ENCODE assay signal across 18 cellular contexts in the genomic region with DNA sequence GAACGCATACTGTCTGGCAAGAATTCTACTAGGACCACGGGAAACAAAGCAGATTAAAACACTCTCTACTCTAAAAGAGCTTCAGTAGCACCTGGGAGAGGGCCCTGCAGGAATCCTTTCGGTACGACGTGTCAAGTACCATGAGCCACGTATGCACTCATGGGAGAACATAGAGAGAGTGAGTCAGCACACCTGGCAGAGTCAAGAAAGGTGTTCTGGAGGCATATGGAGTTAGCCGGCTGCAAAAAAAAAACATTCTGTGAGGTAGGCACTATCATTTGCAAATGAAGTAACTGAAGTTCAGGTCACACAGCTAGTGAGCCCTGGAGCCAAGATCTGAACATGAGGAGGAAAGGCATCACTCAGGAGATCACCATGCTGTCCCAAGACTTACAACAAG.
DNase-seq lines count a peak whose midpoint lies in the region; ATAC-seq and TF ChIP-seq lines count a peak whose summit lies in the region.
"Had no signal": no experiment of that assay in that cellular context is flagged by ENCODE, and none has a peak within 500 bp of the region (broad histone marks: within the 10 kb centered on the region; RNA-seq: fewer than 3 reads in every experiment).

No MANE protein-coding gene starts in this region.

- no peak overlapping the region for H3K4me3 Mint-ChIP-seq in activated CD4-positive, alpha-beta memory T cell treated with anti-CD3 and anti-CD28 coated beads, Interleukin-2, amount 10 ng/mL, durations not matched to agents 7 days and 5 days
- H3K4me3 Mint-ChIP-seq in activated T-cell treated with anti-CD3 and anti-CD28 coated beads, Interleukin-2, amount 50 U/mL, for 24 hours = no peak overlapping the region
- H3K4me3 Mint-ChIP-seq: IgD-negative memory B cell; naive thymus-derived CD4-positive, alpha-beta T cell had no signal

- ATAC-seq in foreskin keratinocyte = peak; percentile 91
- ATAC-seq: naive thymus-derived CD4-positive, alpha-beta T cell had no signal

- no peaks in the 10 kb centered on the region for H3K36me3 Mint-ChIP-seq in activated CD4-positive, alpha-beta memory T cell treated with anti-CD3 and anti-CD28 coated beads, Interleukin-2, amount 10 ng/mL, durations not matched to agents 7 days and 5 days (ENCODE audit: low read depth)
- peaks cover 19% of the 10 kb centered on the region for H3K36me3 Mint-ChIP-seq in activated T-cell treated with anti-CD3 and anti-CD28 coated beads, Interleukin-2, amount 50 U/mL, for 24 hours (ENCODE audit: low read depth)

- H3K4me1 ChIP-seq in foreskin keratinocyte (peaks cover 20% of the 10 kb centered on the region), sigmoid colon (peaks cover 0 to 76% (median 59%) of the 10 kb centered on the region in 4 donors)

- H3K4me1 Mint-ChIP-seq in activated CD4-positive, alpha-beta memory T cell treated with anti-CD3 and anti-CD28 coated beads, Interleukin-2, amount 10 ng/mL, durations not matched to agents 7 days and 5 days = peaks cover 10% of the 10 kb centered on the region
- H3K4me1 Mint-ChIP-seq in activated T-cell treated with anti-CD3 and anti-CD28 coated beads, Interleukin-2, amount 50 U/mL, for 24 hours (ENCODE audit: low read depth) = peaks cover 8% of the 10 kb centered on the region

- no peaks in the 10 kb centered on the region for H3K27me3 ChIP-seq in foreskin keratinocyte
- H3K27me3 ChIP-seq in sigmoid colon = no peaks in the 10 kb centered on the region

- H3K27me3 Mint-ChIP-seq in activated CD4-positive, alpha-beta memory T cell treated with anti-CD3 and anti-CD28 coated beads, Interleukin-2, amount 10 ng/mL, durations not matched to agents 7 days and 5 days = no peaks in the 10 kb centered on the region
- H3K27me3 Mint-ChIP-seq in activated T-cell treated with anti-CD3 and anti-CD28 coated beads, Interleukin-2, amount 50 U/mL, for 24 hours = no peaks in the 10 kb centered on the region
- H3K27me3 Mint-ChIP-seq: IgD-negative memory B cell; naive thymus-derived CD4-positive, alpha-beta T cell had no signal

- no peak for TF ChIP-seq EP300 in sigmoid colon (IDR thresholded peaks at IDR 0.05)

- WGBS in sigmoid colon, 2 donors = 91 to 92% methylated on average over 7 of the region's 7 CpGs

- H3K27ac Mint-ChIP-seq in activated CD4-positive, alpha-beta memory T cell treated with anti-CD3 and anti-CD28 coated beads, Interleukin-2, amount 10 ng/mL, durations not matched to agents 7 days and 5 days = no peak overlapping the region
- H3K27ac Mint-ChIP-seq in activated T-cell treated with anti-CD3 and anti-CD28 coated beads, Interleukin-2, amount 50 U/mL, for 24 hours = no peak overlapping the region
- H3K27ac Mint-ChIP-seq: naive thymus-derived CD4-positive, alpha-beta T cell had no signal

- H3K9me3 ChIP-seq in sigmoid colon = no peaks in the 10 kb centered on the region
- H3K9me3 ChIP-seq: Caco-2 had no signal

- POLR2A ChIA-PET in activated CD4-positive, alpha-beta memory T cell treated with anti-CD3 and anti-CD28 coated beads, Interleukin-2, amount 10 ng/mL, durations not matched to agents 7 days and 5 days (lab: Charles Lee) = no interaction called here

- H3K27ac ChIP-seq in foreskin keratinocyte (peak overlapping the region; percentile 64), sigmoid colon (peak overlapping the region; percentile 84 to 93 (median 90))

- no peak for TF ChIP-seq POLR2A in sigmoid colon (IDR thresholded peaks at IDR 0.05)

- peak overlapping the region in 1 of 4 donors; percentile 3 for H3K4me3 ChIP-seq in sigmoid colon

- TF ChIP-seq CTCF in foreskin keratinocyte (conservative IDR thresholded peaks at IDR 0.05) (no peak), sigmoid colon (IDR thresholded peaks at IDR 0.05) (no peak)

- no peaks in the 10 kb centered on the region for H3K9me3 Mint-ChIP-seq in activated CD4-positive, alpha-beta memory T cell treated with anti-CD3 and anti-CD28 coated beads, Interleukin-2, amount 10 ng/mL, durations not matched to agents 7 days and 5 days
- no peaks in the 10 kb centered on the region for H3K9me3 Mint-ChIP-seq in activated T-cell treated with anti-CD3 and anti-CD28 coated beads, Interleukin-2, amount 50 U/mL, for 24 hours
- H3K9me3 Mint-ChIP-seq: IgD-negative memory B cell had no signal

- H3K36me3 ChIP-seq in sigmoid colon = peaks cover 0 to 17% (median 6%) of the 10 kb centered on the region in 4 donors

- CTCF ChIA-PET in activated CD4-positive, alpha-beta memory T cell treated with anti-CD3 and anti-CD28 coated beads, Interleukin-2, amount 10 ng/mL, durations not matched to agents 7 days and 5 days (lab: Charles Lee) = no interaction called here

- DNase-seq in DMS53 (lab: John Stamatoyannopoulos, UW) (peak; percentile 86), NCI-H774 (lab: John Stamatoyannopoulos, UW) (peak; percentile 44), foreskin keratinocyte (peak; percentile 82 to 95), sigmoid colon (no peak), NCI-H524 (lab: John Stamatoyannopoulos, UW) (no peak)
- no peak for DNase-seq in stimulated activated CD4-positive, alpha-beta T cell treated with anti-CD3 and anti-CD28 coated beads, Interleukin-2, amount 100 ng/mL, for 24 hours
- no peak for DNase-seq in activated CD4-positive, alpha-beta memory T cell treated with anti-CD3 and anti-CD28 coated beads, Interleukin-2, amount 10 ng/mL, durations not matched to agents 7 days and 5 days
- DNase-seq in activated T-cell treated with anti-CD3 and anti-CD28 coated beads, Interleukin-2, amount 50 U/mL, for 24 hours = no peak
- DNase-seq: activated CD4-positive, alpha-beta T cell treated with anti-CD3 and anti-CD28 coated beads, Interleukin-2, amount 50 U/mL, for 4 hours; Caco-2; dermis blood vessel endothelial cell; foreskin fibroblast; naive thymus-derived CD4-positive, alpha-beta T cell; NCI-H1092 treated with DMSO at 0.1 percent for 48 hours; NCI-H526 treated with DMSO at 0.1 percent for 48 hours; retina; T1000 had no signal

- intact Hi-C loops in sigmoid colon (cut with DNase I) = no loop called here

Comparison
In these comparisons a context has a peak if more than half of its experiments do, and no peak if none do; other contexts are left out.
1. DNase-seq: peak in DMS53 (single experiment), NCI-H774 (single experiment) and foreskin keratinocyte (2 of 2); none in sigmoid colon (single experiment), NCI-H524 (0 of 2), stimulated activated CD4-positive, alpha-beta T cell treated with anti-CD3 and anti-CD28 coated beads, Interleukin-2, amount 100 ng/mL, for 24 hours (0 of 2), activated CD4-positive, alpha-beta memory T cell treated with anti-CD3 and anti-CD28 coated beads, Interleukin-2, amount 10 ng/mL, durations not matched to agents 7 days and 5 days (single experiment) and activated T-cell treated with anti-CD3 and anti-CD28 coated beads, Interleukin-2, amount 50 U/mL, for 24 hours (single experiment).